Comparison of ENCODE assay signal across 22 cellular contexts in genomic region chr11:27228232-27228631, GRCh38.
A peak's percentile ranks its signal among the peaks of the same experiment; 100 is the strongest.
DNase-seq lines count a peak whose midpoint lies in the region; ATAC-seq and TF ChIP-seq lines count a peak whose summit lies in the region.
"Had no signal": no experiment of that assay in that cellular context is flagged by ENCODE, and none has a peak within 500 bp of the region (broad histone marks: within the 10 kb centered on the region; RNA-seq: fewer than 3 reads in every experiment).

No MANE protein-coding gene starts in this region.

- DNase-seq in NCI-H2171 treated with DMSO at 0.1 percent for 48 hours (lab: John Stamatoyannopoulos, UW) (peak; percentile 78), NCI-H2171 (lab: John Stamatoyannopoulos, UW) (no peak), RWPE2 (ENCODE audit: low spot score) (no peak), left kidney (ENCODE audit: low read depth, low spot score) (peak; percentile 56), SIG-M5 (lab: John Stamatoyannopoulos, UW) (no peak), OCI-M1 (lab: John Stamatoyannopoulos, UW) (no peak), medulla oblongata (ENCODE audit: extremely low spot score) (no peak)
- DNase-seq: activated CD4-positive, alpha-beta T cell treated with anti-CD3 and anti-CD28 coated beads, Interleukin-2, amount 10 ng/mL, durations not matched to agents 7 days and 5 days; activated CD8-positive, alpha-beta memory T cell treated with anti-CD3 and anti-CD28 coated beads, Interleukin-2, amount 50 U/mL, for 48 hours; activated gamma-delta T cell; amniotic stem cell; central memory CD4-positive, alpha-beta T cell; DMS153; effector CD8-positive, alpha-beta T cell; kidney; mesendoderm; natural killer cell; NCI-H2029 treated with DMSO at 0.1 percent for 48 hours; Right ventricle myocardium superior had no signal

- ATAC-seq in RWPE2 (ENCODE audit: low read depth) (peak; percentile 85), GM18868 (IDR thresholded peaks at IDR 0.05; ENCODE audit: unreplicated experiment) (no peak)
- ATAC-seq: A549, natural killer cell had no signal

- no peaks in the 10 kb centered on the region for H3K27me3 ChIP-seq in RWPE2 (ENCODE audit: insufficient read depth, poor library complexity, severe bottlenecking)
- H3K27me3 ChIP-seq: BLaER1 treated with 17β-estradiol and CSF1 and Interleukin-3, amounts not matched to agents 10 nM and 100 nM had no signal

- H3K9me3 ChIP-seq in RWPE2 (ENCODE audit: severe bottlenecking), result no peaks in the 10 kb centered on the region
- H3K9me3 ChIP-seq: A549; BLaER1 treated with 17β-estradiol and CSF1 and Interleukin-3, amounts not matched to agents 10 nM and 100 nM had no signal

- H3K36me3 ChIP-seq in RWPE2 (ENCODE audit: low read depth), result no peaks in the 10 kb centered on the region
- H3K36me3 ChIP-seq: BLaER1 treated with 17β-estradiol and CSF1 and Interleukin-3, amounts not matched to agents 10 nM and 100 nM had no signal

- H3K4me1 ChIP-seq in RWPE2 (ENCODE audit: insufficient read depth, poor library complexity, severe bottlenecking), result peaks cover 18% of the 10 kb centered on the region

- TF ChIP-seq CTCF in RWPE2 (IDR thresholded peaks at IDR 0.05; ENCODE audit: poor library complexity, severe bottlenecking), result no peak

- no peak overlapping the region for H3K4me3 ChIP-seq in RWPE2 (ENCODE audit: severe bottlenecking)
- H3K4me3 ChIP-seq: A549; BLaER1 treated with 17β-estradiol and CSF1 and Interleukin-3, amounts not matched to agents 10 nM and 100 nM had no signal

- peak overlapping the region; percentile 32 for H3K27ac ChIP-seq in RWPE2 (ENCODE audit: poor library complexity, severe bottlenecking)
- H3K27ac ChIP-seq: A549; BLaER1 treated with 17β-estradiol and CSF1 and Interleukin-3, amounts not matched to agents 10 nM and 100 nM had no signal

Comparison
In these comparisons a context has a peak if more than half of its experiments do, and no peak if none do; other contexts are left out.
1. DNase-seq: peak in NCI-H2171 treated with DMSO at 0.1 percent for 48 hours (single experiment) and left kidney (single experiment); none in NCI-H2171 (single experiment), RWPE2 (single experiment), SIG-M5 (single experiment), OCI-M1 (single experiment) and medulla oblongata (single experiment).